In genomic region chr2:105738658-105739051, GRCh38 we compare ENCODE assay signal across 13 cellular contexts. TPM values are rescaled to one million over a fixed set of nuclear protein-coding genes. Genes with fewer than 3 reads are reported as not detected.
DNase-seq lines count a peak whose midpoint lies in the region; ATAC-seq and TF ChIP-seq lines count a peak whose summit lies in the region.
"Had no signal": no experiment of that assay in that cellular context is flagged by ENCODE, and none has a peak within 500 bp of the region (broad histone marks: within the 10 kb centered on the region; RNA-seq: fewer than 3 reads in every experiment).

No MANE protein-coding gene starts in this region.

- intact Hi-C loops in activated B cell treated with CpG ODN at 0.5 μM for 24 hours (cut with micrococcal nuclease) (no loop called here), mucosa of descending colon (cut with DNase I, micrococcal nuclease) (no loop called here), body of pancreas (cut with DNase I) (no loop called here)

- no peaks in the 10 kb centered on the region for H3K27me3 Mint-ChIP-seq in activated B cell treated with CpG ODN at 0.5 μM for 24 hours

- H3K4me2 ChIP-seq in DND-41 (ENCODE audit: insufficient read depth, low read length): peak overlapping the region; percentile 26; the same call in 1 of the 2 replicates

- H3K4me1 Mint-ChIP-seq in activated B cell treated with CpG ODN at 0.5 μM for 24 hours: peaks cover 67% of the 10 kb centered on the region

- TF ChIP-seq POLR2A in body of pancreas (IDR thresholded peaks at IDR 0.05): no peak

- H3K27ac ChIP-seq in DND-41 (ENCODE audit: low read length) (peak overlapping the region; percentile 67), body of pancreas (peak overlapping the region in 1 of 4 donors; percentile 24)
- H3K27ac ChIP-seq: brain microvascular endothelial cell, left ventricle myocardium inferior, SJCRH30, thyroid gland had no signal

- DNase-seq in DND-41 (no peak), activated B cell treated with CpG ODN at 0.5 μM for 24 hours (no peak), mucosa of descending colon (no peak), body of pancreas (no peak), NCI-H187 treated with DMSO at 0.1 percent for 48 hours (lab: John Stamatoyannopoulos, UW) (no peak), SHP77 treated with DMSO at 0.1 percent for 48 hours (lab: John Stamatoyannopoulos, UW) (no peak)
- DNase-seq: brain microvascular endothelial cell; left ventricle myocardium inferior; NK-92 treated with Interleukin-12 subunit alpha and Interleukin-12 subunit beta, amount 100 ng/mL, for 24 hours; SJCRH30; thyroid gland had no signal

- 52 to 64% methylated on average over 5 of the region's 5 CpGs for WGBS in body of pancreas, 2 donors

- peak; percentile 67 for ATAC-seq in DND-41 (ENCODE audit: insufficient read depth, low read depth)
- peak; percentile 64 for ATAC-seq in GM21737 (IDR thresholded peaks at IDR 0.05; ENCODE audit: unreplicated experiment)
- no peak for ATAC-seq in activated B cell treated with CpG ODN at 0.5 μM for 24 hours (ENCODE audit: low read depth)
- peak; percentile 54 for ATAC-seq in mucosa of descending colon
- ATAC-seq in body of pancreas: no peak

- no peaks in the 10 kb centered on the region for H3K36me3 Mint-ChIP-seq in activated B cell treated with CpG ODN at 0.5 μM for 24 hours (ENCODE audit: low read depth)

- H3K4me1 ChIP-seq in DND-41 (ENCODE audit: insufficient read depth, low read length): peaks cover 35% of the 10 kb centered on the region
- H3K4me1 ChIP-seq in mucosa of descending colon (ENCODE audit: low read depth): no peaks in the 10 kb centered on the region
- H3K4me1 ChIP-seq in body of pancreas: peaks cover 2% of the 10 kb centered on the region

- no peak for TF ChIP-seq CTCF in DND-41 (IDR thresholded peaks at IDR 0.05; ENCODE audit: borderline replicate concordance, extremely low read depth, low read length, poor library complexity, severe bottlenecking)
- no peak for TF ChIP-seq CTCF in activated B cell treated with CpG ODN at 0.5 μM for 24 hours (IDR thresholded peaks at IDR 0.05)
- TF ChIP-seq CTCF in mucosa of descending colon (IDR thresholded peaks at IDR 0.05): no peak
- no peak for TF ChIP-seq CTCF in body of pancreas (IDR thresholded peaks at IDR 0.05)

- no peaks in the 10 kb centered on the region for H3K79me2 ChIP-seq in DND-41 (ENCODE audit: insufficient read depth, low read length)

- H3K9me3 Mint-ChIP-seq in activated B cell treated with CpG ODN at 0.5 μM for 24 hours: peaks cover 4% of the 10 kb centered on the region
- H3K9me3 Mint-ChIP-seq: nephron had no signal

- peak overlapping the region; percentile 54 for H3K27ac Mint-ChIP-seq in activated B cell treated with CpG ODN at 0.5 μM for 24 hours
- H3K27ac Mint-ChIP-seq: nephron had no signal

- CTCF ChIA-PET in activated B cell treated with CpG ODN at 0.5 μM for 24 hours (lab: Charles Lee): interaction anchor here (0.7 kb wide), 1 partner anchor 162 kb away, joined by 3 read pairs; no protein-coding TSS in a partner anchor

- H2AFZ ChIP-seq in DND-41 (ENCODE audit: low read depth, low read length): peak overlapping the region; percentile 54

- H3K4me3 Mint-ChIP-seq in activated B cell treated with CpG ODN at 0.5 μM for 24 hours: peak overlapping the region; percentile 11
- H3K4me3 Mint-ChIP-seq: nephron had no signal

- H3K9me3 ChIP-seq in DND-41 (ENCODE audit: insufficient read depth, low read length, severe bottlenecking): no peaks in the 10 kb centered on the region
- no peaks in the 10 kb centered on the region for H3K9me3 ChIP-seq in mucosa of descending colon
- no peaks in the 10 kb centered on the region for H3K9me3 ChIP-seq in body of pancreas
- H3K9me3 ChIP-seq: left ventricle myocardium inferior, SJCRH30, thyroid gland had no signal

- H3K27me3 ChIP-seq in DND-41 (ENCODE audit: insufficient read depth, low read length, poor library complexity) (no peaks in the 10 kb centered on the region), body of pancreas (no peaks in the 10 kb centered on the region)
- H3K27me3 ChIP-seq: brain microvascular endothelial cell, SJCRH30, thyroid gland had no signal

- H3K4me3 ChIP-seq in DND-41 (ENCODE audit: low read depth in 1 of 2, low read length in 2 of 2): no peak overlapping the region
- H3K4me3 ChIP-seq in mucosa of descending colon: no peak overlapping the region
- H3K4me3 ChIP-seq in body of pancreas: no peak overlapping the region
- H3K4me3 ChIP-seq: left ventricle myocardium inferior, SJCRH30, thyroid gland had no signal

- H3K9ac ChIP-seq in DND-41 (ENCODE audit: low read depth, low read length): peak overlapping the region; percentile 23

- POLR2A ChIA-PET in activated B cell treated with CpG ODN at 0.5 μM for 24 hours (lab: Charles Lee): interaction anchor here (0.7 kb wide), 1 partner anchor 412 kb away, joined by 3 read pairs; no protein-coding TSS in a partner anchor

- H3K36me3 ChIP-seq in DND-41 (ENCODE audit: insufficient read depth, low read length): no peaks in the 10 kb centered on the region
- no peaks in the 10 kb centered on the region for H3K36me3 ChIP-seq in mucosa of descending colon (ENCODE audit: low read depth)
- no peaks in the 10 kb centered on the region for H3K36me3 ChIP-seq in body of pancreas (replicated peaks in 1 of 2; ENCODE audit: insufficient read depth in 1 of 2, low read depth in 2 of 2)
- H3K36me3 ChIP-seq: brain microvascular endothelial cell, left ventricle myocardium inferior, SJCRH30, thyroid gland had no signal

- no peaks in the 10 kb centered on the region for H4K20me1 ChIP-seq in DND-41 (ENCODE audit: insufficient read depth, low read length)

RNA-seq across cellular contexts. Expression of gene NCK2, which starts 6.1 kb away (rescaled TPM):
- total RNA-seq in activated B cell treated with CpG ODN at 0.5 μM for 24 hours (52.9 and 53.4 TPM in 2 replicates), mucosa of descending colon (10 to 100 TPM; 52.2 to 66.4 (median 57.6) TPM), body of pancreas (10 to 100 TPM; 36.6 to 42.8 TPM)

Comparison
In these comparisons a context has a peak if more than half of its experiments do, and no peak if none do; other contexts are left out.
1. ATAC-seq: peak in DND-41 (single experiment), GM21737 (single experiment) and mucosa of descending colon (single experiment); none in activated B cell treated with CpG ODN at 0.5 μM for 24 hours (single experiment) and body of pancreas (single experiment).